ENCODE assay signal across 6 cellular contexts in genomic region chr5:152599096-152599495, GRCh38.
"Had no signal": no experiment of that assay in that cellular context is flagged by ENCODE, and none has a peak within 500 bp of the region (broad histone marks: within the 10 kb centered on the region; RNA-seq: fewer than 3 reads in every experiment).

No MANE protein-coding gene starts in this region.

- FAIRE-seq: HepG2, HTR-8/SVneo, K562 had no signal

- H3K4me3 ChIP-seq: K562 had no signal

- H3K27ac ChIP-seq: HL-60 had no signal

- DNase-seq: IMR-90, KBM-7 had no signal
